ENCODE assay signal across 1 cellular context in the genomic region with DNA sequence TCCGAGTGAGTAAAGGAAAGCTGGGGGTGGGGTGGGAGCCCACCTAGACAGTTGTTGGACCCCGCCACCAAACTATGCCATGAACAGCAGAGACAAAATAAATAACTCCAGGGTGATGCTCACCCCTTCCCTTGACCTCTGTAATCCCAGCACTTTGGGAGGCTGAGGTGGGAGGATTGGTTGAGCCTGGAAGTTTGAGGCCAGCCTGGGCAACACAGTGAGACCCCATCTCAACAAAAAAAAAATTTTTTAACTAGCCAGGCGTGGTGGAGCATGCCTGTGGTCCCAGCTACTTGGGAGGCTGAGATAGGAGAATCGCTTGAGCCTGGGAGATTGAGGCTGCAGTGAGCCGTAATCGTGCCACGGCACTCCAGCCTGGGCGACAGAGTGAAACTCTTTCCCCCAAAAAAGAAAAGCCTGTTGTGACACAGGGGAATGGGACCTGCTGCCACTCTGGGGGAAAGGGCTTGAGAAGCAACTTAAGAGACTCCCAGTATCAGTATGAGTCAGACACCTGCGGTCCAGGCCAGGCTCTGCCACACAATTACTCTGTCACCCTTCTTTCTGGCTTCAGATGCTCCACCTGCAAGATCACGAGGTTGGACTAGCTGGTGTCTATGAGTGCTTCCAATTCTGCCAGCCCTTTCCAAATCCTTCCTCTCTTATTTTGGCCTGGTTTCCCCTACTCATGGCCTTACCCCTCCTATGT.
A peak's percentile ranks its signal among the peaks of the same experiment; 100 is the strongest.
TF ChIP-seq lines count a peak whose summit lies in the region.

No MANE protein-coding gene starts in this region.

TF ChIP-seq in GM12878, 131 proteins besides CTCF, POLR2A, EP300 and RAD21 (continued from another document and continues in another):
- TF ChIP-seq, protein P1, sequence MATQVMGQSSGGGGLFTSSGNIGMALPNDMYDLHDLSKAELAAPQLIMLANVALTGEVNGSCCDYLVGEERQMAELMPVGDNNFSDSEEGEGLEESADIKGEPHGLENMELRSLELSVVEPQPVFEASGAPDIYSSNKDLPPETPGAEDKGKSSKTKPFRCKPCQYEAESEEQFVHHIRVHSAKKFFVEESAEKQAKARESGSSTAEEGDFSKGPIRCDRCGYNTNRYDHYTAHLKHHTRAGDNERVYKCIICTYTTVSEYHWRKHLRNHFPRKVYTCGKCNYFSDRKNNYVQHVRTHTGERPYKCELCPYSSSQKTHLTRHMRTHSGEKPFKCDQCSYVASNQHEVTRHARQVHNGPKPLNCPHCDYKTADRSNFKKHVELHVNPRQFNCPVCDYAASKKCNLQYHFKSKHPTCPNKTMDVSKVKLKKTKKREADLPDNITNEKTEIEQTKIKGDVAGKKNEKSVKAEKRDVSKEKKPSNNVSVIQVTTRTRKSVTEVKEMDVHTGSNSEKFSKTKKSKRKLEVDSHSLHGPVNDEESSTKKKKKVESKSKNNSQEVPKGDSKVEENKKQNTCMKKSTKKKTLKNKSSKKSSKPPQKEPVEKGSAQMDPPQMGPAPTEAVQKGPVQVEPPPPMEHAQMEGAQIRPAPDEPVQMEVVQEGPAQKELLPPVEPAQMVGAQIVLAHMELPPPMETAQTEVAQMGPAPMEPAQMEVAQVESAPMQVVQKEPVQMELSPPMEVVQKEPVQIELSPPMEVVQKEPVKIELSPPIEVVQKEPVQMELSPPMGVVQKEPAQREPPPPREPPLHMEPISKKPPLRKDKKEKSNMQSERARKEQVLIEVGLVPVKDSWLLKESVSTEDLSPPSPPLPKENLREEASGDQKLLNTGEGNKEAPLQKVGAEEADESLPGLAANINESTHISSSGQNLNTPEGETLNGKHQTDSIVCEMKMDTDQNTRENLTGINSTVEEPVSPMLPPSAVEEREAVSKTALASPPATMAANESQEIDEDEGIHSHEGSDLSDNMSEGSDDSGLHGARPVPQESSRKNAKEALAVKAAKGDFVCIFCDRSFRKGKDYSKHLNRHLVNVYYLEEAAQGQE (IDR thresholded peaks at IDR 0.05; ENCODE audit: low read depth, low read length) = no peak
- peak; percentile 92 for TF ChIP-seq JUND (IDR thresholded peaks at IDR 0.05; ENCODE audit: low read depth, low read length)
- no peak for TF ChIP-seq ZNF384 (IDR thresholded peaks at IDR 0.05; ENCODE audit: borderline replicate concordance, low read depth, low read length)
- TF ChIP-seq, protein P2, sequence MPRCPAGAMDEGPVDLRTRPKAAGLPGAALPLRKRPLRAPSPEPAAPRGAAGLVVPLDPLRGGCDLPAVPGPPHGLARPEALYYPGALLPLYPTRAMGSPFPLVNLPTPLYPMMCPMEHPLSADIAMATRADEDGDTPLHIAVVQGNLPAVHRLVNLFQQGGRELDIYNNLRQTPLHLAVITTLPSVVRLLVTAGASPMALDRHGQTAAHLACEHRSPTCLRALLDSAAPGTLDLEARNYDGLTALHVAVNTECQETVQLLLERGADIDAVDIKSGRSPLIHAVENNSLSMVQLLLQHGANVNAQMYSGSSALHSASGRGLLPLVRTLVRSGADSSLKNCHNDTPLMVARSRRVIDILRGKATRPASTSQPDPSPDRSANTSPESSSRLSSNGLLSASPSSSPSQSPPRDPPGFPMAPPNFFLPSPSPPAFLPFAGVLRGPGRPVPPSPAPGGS (IDR thresholded peaks at IDR 0.05; ENCODE audit: borderline replicate concordance, insufficient read depth, low read depth, low read length, poor library complexity, severe bottlenecking) = no peak
- TF ChIP-seq LARP7 (IDR thresholded peaks at IDR 0.05) = no peak
- no peak for TF ChIP-seq NRF1 (conservative IDR thresholded peaks at IDR 0.05; ENCODE audit: low read depth, low read length)
- TF ChIP-seq TCF7 (IDR thresholded peaks at IDR 0.05; ENCODE audit: borderline replicate concordance) = no peak
- no peak for TF ChIP-seq ZBED1 (IDR thresholded peaks at IDR 0.05; ENCODE audit: borderline replicate concordance)
- no peak for TF ChIP-seq SP1 (IDR thresholded peaks at IDR 0.05; ENCODE audit: low read depth, low read length)
- TF ChIP-seq RAD51 (IDR thresholded peaks at IDR 0.05) = peak; percentile 53; the same call in 1 of the 2 replicates
- no peak for TF ChIP-seq NFYA (IDR thresholded peaks at IDR 0.05; ENCODE audit: borderline replicate concordance, low read depth, low read length)
- TF ChIP-seq, protein P3, sequence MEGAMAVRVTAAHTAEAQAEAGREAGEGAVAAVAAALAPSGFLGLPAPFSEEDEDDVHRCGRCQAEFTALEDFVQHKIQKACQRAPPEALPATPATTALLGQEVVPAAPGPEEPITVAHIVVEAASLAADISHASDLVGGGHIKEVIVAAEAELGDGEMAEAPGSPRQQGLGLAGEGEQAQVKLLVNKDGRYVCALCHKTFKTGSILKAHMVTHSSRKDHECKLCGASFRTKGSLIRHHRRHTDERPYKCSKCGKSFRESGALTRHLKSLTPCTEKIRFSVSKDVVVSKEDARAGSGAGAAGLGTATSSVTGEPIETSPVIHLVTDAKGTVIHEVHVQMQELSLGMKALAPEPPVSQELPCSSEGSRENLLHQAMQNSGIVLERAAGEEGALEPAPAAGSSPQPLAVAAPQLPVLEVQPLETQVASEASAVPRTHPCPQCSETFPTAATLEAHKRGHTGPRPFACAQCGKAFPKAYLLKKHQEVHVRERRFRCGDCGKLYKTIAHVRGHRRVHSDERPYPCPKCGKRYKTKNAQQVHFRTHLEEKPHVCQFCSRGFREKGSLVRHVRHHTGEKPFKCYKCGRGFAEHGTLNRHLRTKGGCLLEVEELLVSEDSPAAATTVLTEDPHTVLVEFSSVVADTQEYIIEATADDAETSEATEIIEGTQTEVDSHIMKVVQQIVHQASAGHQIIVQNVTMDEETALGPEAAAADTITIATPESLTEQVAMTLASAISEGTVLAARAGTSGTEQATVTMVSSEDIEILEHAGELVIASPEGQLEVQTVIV (IDR thresholded peaks at IDR 0.05; ENCODE audit: borderline replicate concordance, partially characterized antibody) = no peak
- TF ChIP-seq ZNF622 (IDR thresholded peaks at IDR 0.05) = no peak
- TF ChIP-seq TCF12 (IDR thresholded peaks at IDR 0.05; ENCODE audit: low read depth, low read length) = peak; percentile 66
- no peak for TF ChIP-seq HCFC1 (IDR thresholded peaks at IDR 0.05; ENCODE audit: low read length)
- TF ChIP-seq SMARCA5 (IDR thresholded peaks at IDR 0.05) = peak; percentile 43; the same call in 1 of the 2 replicates
- 0 out of 2 replicates have a peak, but pooled peaks have one; percentile 54 for TF ChIP-seq NBN (IDR thresholded peaks at IDR 0.05)
- no peak for TF ChIP-seq SMC3 (IDR thresholded peaks at IDR 0.05; ENCODE audit: borderline replicate concordance, low read length)
- no peak for TF ChIP-seq YBX1 (IDR thresholded peaks at IDR 0.05)
- TF ChIP-seq ZNF207 (IDR thresholded peaks at IDR 0.05; ENCODE audit: borderline replicate concordance) = no peak
- TF ChIP-seq SIN3A (IDR thresholded peaks at IDR 0.05; ENCODE audit: low read depth, low read length) = no peak
- no peak for TF ChIP-seq MTA3 (IDR thresholded peaks at IDR 0.05; ENCODE audit: borderline replicate concordance, low read length)
- TF ChIP-seq, protein P4, sequence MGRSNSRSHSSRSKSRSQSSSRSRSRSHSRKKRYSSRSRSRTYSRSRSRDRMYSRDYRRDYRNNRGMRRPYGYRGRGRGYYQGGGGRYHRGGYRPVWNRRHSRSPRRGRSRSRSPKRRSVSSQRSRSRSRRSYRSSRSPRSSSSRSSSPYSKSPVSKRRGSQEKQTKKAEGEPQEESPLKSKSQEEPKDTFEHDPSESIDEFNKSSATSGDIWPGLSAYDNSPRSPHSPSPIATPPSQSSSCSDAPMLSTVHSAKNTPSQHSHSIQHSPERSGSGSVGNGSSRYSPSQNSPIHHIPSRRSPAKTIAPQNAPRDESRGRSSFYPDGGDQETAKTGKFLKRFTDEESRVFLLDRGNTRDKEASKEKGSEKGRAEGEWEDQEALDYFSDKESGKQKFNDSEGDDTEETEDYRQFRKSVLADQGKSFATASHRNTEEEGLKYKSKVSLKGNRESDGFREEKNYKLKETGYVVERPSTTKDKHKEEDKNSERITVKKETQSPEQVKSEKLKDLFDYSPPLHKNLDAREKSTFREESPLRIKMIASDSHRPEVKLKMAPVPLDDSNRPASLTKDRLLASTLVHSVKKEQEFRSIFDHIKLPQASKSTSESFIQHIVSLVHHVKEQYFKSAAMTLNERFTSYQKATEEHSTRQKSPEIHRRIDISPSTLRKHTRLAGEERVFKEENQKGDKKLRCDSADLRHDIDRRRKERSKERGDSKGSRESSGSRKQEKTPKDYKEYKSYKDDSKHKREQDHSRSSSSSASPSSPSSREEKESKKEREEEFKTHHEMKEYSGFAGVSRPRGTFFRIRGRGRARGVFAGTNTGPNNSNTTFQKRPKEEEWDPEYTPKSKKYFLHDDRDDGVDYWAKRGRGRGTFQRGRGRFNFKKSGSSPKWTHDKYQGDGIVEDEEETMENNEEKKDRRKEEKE (IDR thresholded peaks at IDR 0.05) = no peak
- TF ChIP-seq, protein P5, sequence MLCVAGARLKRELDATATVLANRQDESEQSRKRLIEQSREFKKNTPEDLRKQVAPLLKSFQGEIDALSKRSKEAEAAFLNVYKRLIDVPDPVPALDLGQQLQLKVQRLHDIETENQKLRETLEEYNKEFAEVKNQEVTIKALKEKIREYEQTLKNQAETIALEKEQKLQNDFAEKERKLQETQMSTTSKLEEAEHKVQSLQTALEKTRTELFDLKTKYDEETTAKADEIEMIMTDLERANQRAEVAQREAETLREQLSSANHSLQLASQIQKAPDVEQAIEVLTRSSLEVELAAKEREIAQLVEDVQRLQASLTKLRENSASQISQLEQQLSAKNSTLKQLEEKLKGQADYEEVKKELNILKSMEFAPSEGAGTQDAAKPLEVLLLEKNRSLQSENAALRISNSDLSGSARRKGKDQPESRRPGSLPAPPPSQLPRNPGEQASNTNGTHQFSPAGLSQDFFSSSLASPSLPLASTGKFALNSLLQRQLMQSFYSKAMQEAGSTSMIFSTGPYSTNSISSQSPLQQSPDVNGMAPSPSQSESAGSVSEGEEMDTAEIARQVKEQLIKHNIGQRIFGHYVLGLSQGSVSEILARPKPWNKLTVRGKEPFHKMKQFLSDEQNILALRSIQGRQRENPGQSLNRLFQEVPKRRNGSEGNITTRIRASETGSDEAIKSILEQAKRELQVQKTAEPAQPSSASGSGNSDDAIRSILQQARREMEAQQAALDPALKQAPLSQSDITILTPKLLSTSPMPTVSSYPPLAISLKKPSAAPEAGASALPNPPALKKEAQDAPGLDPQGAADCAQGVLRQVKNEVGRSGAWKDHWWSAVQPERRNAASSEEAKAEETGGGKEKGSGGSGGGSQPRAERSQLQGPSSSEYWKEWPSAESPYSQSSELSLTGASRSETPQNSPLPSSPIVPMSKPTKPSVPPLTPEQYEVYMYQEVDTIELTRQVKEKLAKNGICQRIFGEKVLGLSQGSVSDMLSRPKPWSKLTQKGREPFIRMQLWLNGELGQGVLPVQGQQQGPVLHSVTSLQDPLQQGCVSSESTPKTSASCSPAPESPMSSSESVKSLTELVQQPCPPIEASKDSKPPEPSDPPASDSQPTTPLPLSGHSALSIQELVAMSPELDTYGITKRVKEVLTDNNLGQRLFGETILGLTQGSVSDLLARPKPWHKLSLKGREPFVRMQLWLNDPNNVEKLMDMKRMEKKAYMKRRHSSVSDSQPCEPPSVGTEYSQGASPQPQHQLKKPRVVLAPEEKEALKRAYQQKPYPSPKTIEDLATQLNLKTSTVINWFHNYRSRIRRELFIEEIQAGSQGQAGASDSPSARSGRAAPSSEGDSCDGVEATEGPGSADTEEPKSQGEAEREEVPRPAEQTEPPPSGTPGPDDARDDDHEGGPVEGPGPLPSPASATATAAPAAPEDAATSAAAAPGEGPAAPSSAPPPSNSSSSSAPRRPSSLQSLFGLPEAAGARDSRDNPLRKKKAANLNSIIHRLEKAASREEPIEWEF (IDR thresholded peaks at IDR 0.05; ENCODE audit: insufficient replicate concordance, low read depth, low read length) = no peak
- TF ChIP-seq, protein P6, sequence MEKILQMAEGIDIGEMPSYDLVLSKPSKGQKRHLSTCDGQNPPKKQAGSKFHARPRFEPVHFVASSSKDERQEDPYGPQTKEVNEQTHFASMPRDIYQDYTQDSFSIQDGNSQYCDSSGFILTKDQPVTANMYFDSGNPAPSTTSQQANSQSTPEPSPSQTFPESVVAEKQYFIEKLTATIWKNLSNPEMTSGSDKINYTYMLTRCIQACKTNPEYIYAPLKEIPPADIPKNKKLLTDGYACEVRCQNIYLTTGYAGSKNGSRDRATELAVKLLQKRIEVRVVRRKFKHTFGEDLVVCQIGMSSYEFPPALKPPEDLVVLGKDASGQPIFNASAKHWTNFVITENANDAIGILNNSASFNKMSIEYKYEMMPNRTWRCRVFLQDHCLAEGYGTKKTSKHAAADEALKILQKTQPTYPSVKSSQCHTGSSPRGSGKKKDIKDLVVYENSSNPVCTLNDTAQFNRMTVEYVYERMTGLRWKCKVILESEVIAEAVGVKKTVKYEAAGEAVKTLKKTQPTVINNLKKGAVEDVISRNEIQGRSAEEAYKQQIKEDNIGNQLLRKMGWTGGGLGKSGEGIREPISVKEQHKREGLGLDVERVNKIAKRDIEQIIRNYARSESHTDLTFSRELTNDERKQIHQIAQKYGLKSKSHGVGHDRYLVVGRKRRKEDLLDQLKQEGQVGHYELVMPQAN (conservative IDR thresholded peaks at IDR 0.05) = no peak
- no peak for TF ChIP-seq HDGF (IDR thresholded peaks at IDR 0.05)
- TF ChIP-seq EZH2 (IDR thresholded peaks at IDR 0.05; ENCODE audit: borderline replicate concordance, control insufficient read depth, low read depth, low read length) = no peak
- TF ChIP-seq, protein P7, sequence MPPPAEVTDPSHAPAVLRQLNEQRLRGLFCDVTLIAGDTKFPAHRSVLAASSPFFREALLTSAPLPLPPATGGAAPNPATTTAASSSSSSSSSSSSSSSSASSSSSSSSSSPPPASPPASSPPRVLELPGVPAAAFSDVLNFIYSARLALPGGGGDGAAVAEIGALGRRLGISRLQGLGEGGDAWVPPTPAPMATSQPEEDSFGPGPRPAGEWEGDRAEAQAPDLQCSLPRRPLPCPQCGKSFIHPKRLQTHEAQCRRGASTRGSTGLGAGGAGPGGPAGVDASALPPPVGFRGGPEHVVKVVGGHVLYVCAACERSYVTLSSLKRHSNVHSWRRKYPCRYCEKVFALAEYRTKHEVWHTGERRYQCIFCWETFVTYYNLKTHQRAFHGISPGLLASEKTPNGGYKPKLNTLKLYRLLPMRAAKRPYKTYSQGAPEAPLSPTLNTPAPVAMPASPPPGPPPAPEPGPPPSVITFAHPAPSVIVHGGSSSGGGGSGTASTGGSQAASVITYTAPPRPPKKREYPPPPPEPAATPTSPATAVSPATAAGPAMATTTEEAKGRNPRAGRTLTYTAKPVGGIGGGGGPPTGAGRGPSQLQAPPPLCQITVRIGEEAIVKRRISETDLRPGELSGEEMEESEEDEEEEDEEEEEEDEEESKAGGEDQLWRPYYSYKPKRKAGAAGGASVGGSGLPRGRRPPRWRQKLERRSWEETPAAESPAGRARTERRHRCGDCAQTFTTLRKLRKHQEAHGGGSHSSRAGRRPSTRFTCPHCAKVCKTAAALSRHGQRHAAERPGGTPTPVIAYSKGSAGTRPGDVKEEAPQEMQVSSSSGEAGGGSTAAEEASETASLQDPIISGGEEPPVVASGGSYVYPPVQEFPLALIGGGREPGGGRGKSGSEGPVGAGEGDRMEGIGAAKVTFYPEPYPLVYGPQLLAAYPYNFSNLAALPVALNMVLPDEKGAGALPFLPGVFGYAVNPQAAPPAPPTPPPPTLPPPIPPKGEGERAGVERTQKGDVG (CRISPR knock-in tag; IDR thresholded peaks at IDR 0.05) = no peak
- peak; percentile 87 for TF ChIP-seq RUNX3 (IDR thresholded peaks at IDR 0.05; ENCODE audit: low read length)
- TF ChIP-seq NR2C2 (IDR thresholded peaks at IDR 0.05; ENCODE audit: borderline replicate concordance, control insufficient read depth, insufficient read length, low read depth) = no peak
